Comparison of ENCODE assay signal across 12 cellular contexts in genomic region chr12:14989790-14990189, GRCh38. TPM values are rescaled to one million over a fixed set of nuclear protein-coding genes. Genes with fewer than 3 reads are reported as not detected.
DNase-seq lines count a peak whose midpoint lies in the region; ATAC-seq lines count a peak whose summit lies in the region.
"Had no signal": no experiment of that assay in that cellular context is flagged by ENCODE, and none has a peak within 500 bp of the region (broad histone marks: within the 10 kb centered on the region; RNA-seq: fewer than 3 reads in every experiment).

No MANE protein-coding gene starts in this region.

- no peak overlapping the region for H4K91ac ChIP-seq in mesenchymal stem cell (ENCODE audit: low read length)

- H4K8ac ChIP-seq in mesenchymal stem cell (ENCODE audit: low read length): no peak overlapping the region

- peak overlapping the region in 1 of 2 experiments; percentile 50 for H2BK12ac ChIP-seq in mesenchymal stem cell (ENCODE audit: low read length in 2 of 2)

- H2AK5ac ChIP-seq in mesenchymal stem cell (ENCODE audit: low read length, severe bottlenecking): no peak overlapping the region

- ATAC-seq in GM18867 (IDR thresholded peaks at IDR 0.05; ENCODE audit: unreplicated experiment) (peak; percentile 41), HG02588 (IDR thresholded peaks at IDR 0.05; ENCODE audit: unreplicated experiment) (peak; percentile 45), HG03571 (IDR thresholded peaks at IDR 0.05; ENCODE audit: unreplicated experiment) (peak; percentile 54), HG03097 (IDR thresholded peaks at IDR 0.05; ENCODE audit: low FRiP score, unreplicated experiment) (no peak), right cardiac atrium (no peak)

- no peak overlapping the region for H2BK120ac ChIP-seq in mesenchymal stem cell (ENCODE audit: low read depth, low read length)

- H3K14ac ChIP-seq in mesenchymal stem cell (ENCODE audit: low read length in 2 of 2): no peak overlapping the region

- intact Hi-C loops in right cardiac atrium (cut with DNase I): loop anchor here in 1 of 4 donors (5.0 kb wide), 1 partner anchor 147 kb away; the partner anchor contains the start of gene ART4

- no peak overlapping the region for H3K4me2 ChIP-seq in mesenchymal stem cell (ENCODE audit: low read length, poor library complexity, severe bottlenecking)

- H3K23ac ChIP-seq in mesenchymal stem cell (ENCODE audit: low read length in 2 of 2): no peak overlapping the region

- H3K18ac ChIP-seq in mesenchymal stem cell (ENCODE audit: low read depth in 1 of 2, low read length in 2 of 2): peak overlapping the region; percentile 33 to 80

- no peak overlapping the region for H2BK5ac ChIP-seq in mesenchymal stem cell (ENCODE audit: low read depth, low read length, poor library complexity, severe bottlenecking)

- DNase-seq in mesenchymal stem cell: no peak
- DNase-seq in right cardiac atrium: no peak
- no peak for DNase-seq in GDM1 (lab: John Stamatoyannopoulos, UW)
- DNase-seq: activated naive CD4-positive, alpha-beta T cell; CD8-positive, alpha-beta memory T cell; NCI-H2029 treated with DMSO at 0.1 percent for 48 hours; stimulated activated CD4-positive, alpha-beta T cell treated with anti-CD3 and anti-CD28 coated beads, Interleukin-4, amount 100 ng/mL, for 24 hours had no signal

- no peak overlapping the region for H2AFZ ChIP-seq in mesenchymal stem cell (ENCODE audit: low read depth, low read length)

- H3K79me1 ChIP-seq in mesenchymal stem cell (replicated peaks; ENCODE audit: low read length, poor library complexity, severe bottlenecking): no peaks in the 10 kb centered on the region

- H3K27ac ChIP-seq in mesenchymal stem cell (ENCODE audit: low read length, poor library complexity, severe bottlenecking): no peak overlapping the region
- H3K27ac ChIP-seq in right cardiac atrium (ENCODE audit: low read length): no peak overlapping the region

- no peaks in the 10 kb centered on the region for H3K9me3 ChIP-seq in mesenchymal stem cell (ENCODE audit: control insufficient read depth, low read length)
- no peaks in the 10 kb centered on the region for H3K9me3 ChIP-seq in right cardiac atrium (ENCODE audit: control insufficient read depth, low read length)

- no peak overlapping the region for H3K9ac ChIP-seq in mesenchymal stem cell (ENCODE audit: low read length)

- H3K4me1 ChIP-seq in mesenchymal stem cell (ENCODE audit: control insufficient read depth, insufficient read depth, low read depth, low read length) (peaks cover 8% of the 10 kb centered on the region), right cardiac atrium (ENCODE audit: control insufficient read depth, insufficient read depth, low read length) (peaks cover 2% of the 10 kb centered on the region)

- no peaks in the 10 kb centered on the region for H3K36me3 ChIP-seq in mesenchymal stem cell (ENCODE audit: control insufficient read depth in 1 of 2, insufficient read depth in 2 of 2, low read depth in 1 of 2, low read length in 2 of 2)

- 42% methylated on average over 1 of the region's 1 CpG for WGBS in mesenchymal stem cell
- WGBS in right cardiac atrium: 13% methylated on average over 1 of the region's 1 CpG

- H2BK15ac ChIP-seq in mesenchymal stem cell (ENCODE audit: low read depth, poor library complexity, severe bottlenecking): no peak overlapping the region

- H3K27me3 ChIP-seq in mesenchymal stem cell (ENCODE audit: control insufficient read depth in 1 of 2, insufficient read depth in 1 of 2, low read length in 2 of 2) (no peaks in the 10 kb centered on the region), right cardiac atrium (ENCODE audit: control insufficient read depth, insufficient read depth) (no peaks in the 10 kb centered on the region)

- H3K4me3 ChIP-seq in mesenchymal stem cell (ENCODE audit: insufficient read depth in 1 of 2, low read depth in 1 of 2, low read length in 2 of 2): no peak overlapping the region
- H3K4me3 ChIP-seq in right cardiac atrium (ENCODE audit: low read length): no peak overlapping the region

- H3K4ac ChIP-seq in mesenchymal stem cell (ENCODE audit: low read depth in 1 of 2, low read length in 2 of 2): no peak overlapping the region

RNA-seq across cellular contexts. Expression of gene PDE6H, which starts 16.9 kb away (rescaled TPM):
- not detected for polyA plus RNA-seq in mesenchymal stem cell (2013, experiment 1 of 2)
- not detected for polyA plus RNA-seq in mesenchymal stem cell (2013, experiment 2 of 2)
- not detected for total RNA-seq in right cardiac atrium
- polyA plus RNA-seq in right cardiac atrium: not detected
- total RNA-seq: CD8-positive, alpha-beta memory T cell; pulmonary artery endothelial cell had no signal
- polyA plus RNA-seq: CD8-positive, alpha-beta memory T cell had no signal

RNA-seq across cellular contexts. Expression of gene ARHGDIB, which starts 28.4 kb away (rescaled TPM):
- 46.6 TPM for polyA plus RNA-seq in mesenchymal stem cell (2013, experiment 1 of 2)
- 45.6 TPM for polyA plus RNA-seq in mesenchymal stem cell (2013, experiment 2 of 2)
- 10 to 100 TPM; 45.6 to 67.6 (median 61.5) TPM for total RNA-seq in right cardiac atrium
- 73.5 TPM for polyA plus RNA-seq in right cardiac atrium

RNA-seq across cellular contexts. Expression of gene ERP27, which starts 51.5 kb away (rescaled TPM):
- 0.54 TPM for polyA plus RNA-seq in mesenchymal stem cell (2013, experiment 1 of 2)
- polyA plus RNA-seq in mesenchymal stem cell (2013, experiment 2 of 2): 0.11 TPM
- under 1 TPM; 0.17 to 0.49 (median 0.37) TPM for total RNA-seq in right cardiac atrium
- polyA plus RNA-seq in right cardiac atrium: 0.32 TPM

Comparison
In these comparisons a context has a peak if more than half of its experiments do, and no peak if none do; other contexts are left out.
1. ATAC-seq: peak in GM18867 (single experiment), HG02588 (single experiment) and HG03571 (single experiment); none in HG03097 (single experiment) and right cardiac atrium (0 of 2).